Comparison of ENCODE assay signal across 11 cellular contexts in the genomic region with DNA sequence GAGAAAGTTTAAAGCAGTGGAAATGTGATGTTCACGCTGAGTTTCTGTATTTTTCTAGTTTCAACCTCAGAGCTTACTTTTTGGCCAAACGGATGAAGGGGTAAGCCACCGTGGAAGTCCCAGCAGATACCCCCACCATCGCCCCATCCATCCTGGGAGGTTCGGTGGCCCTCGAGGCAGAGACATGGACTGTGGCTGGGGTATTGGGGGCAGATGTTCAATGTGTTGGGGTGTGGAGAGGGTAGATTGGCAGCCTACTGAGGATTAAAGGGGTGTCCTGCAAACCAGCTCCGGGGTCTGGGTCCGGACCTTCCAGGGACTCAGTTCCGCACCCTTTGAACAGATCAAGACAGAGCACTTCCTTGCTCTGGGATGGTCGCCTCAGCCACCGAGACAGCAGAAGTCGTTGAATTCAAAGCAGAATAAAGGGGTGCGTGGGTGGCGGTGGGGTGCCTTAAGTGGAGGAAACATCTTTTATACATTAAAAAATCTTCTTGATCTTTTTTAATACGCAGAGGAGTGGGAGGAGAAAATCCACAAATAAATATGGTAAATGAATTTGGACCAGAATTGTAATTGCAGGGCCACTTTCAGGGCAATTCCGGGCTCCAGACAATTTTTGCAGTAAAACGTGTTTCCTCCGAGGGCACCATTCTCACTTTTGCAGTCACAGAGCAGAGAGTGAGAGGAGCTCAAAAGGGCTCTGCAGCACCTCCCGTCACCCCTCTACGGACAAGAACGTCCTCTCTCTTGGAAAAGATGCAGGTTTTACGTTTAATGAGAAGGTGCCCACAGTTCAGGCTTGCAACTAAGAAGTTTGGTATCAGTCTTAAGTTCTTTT. TPM values are rescaled to one million over a fixed set of nuclear protein-coding genes. Genes with fewer than 3 reads are reported as not detected.
A peak's percentile ranks its signal among the peaks of the same experiment; 100 is the strongest.
DNase-seq lines count a peak whose midpoint lies in the region; ATAC-seq and TF ChIP-seq lines count a peak whose summit lies in the region.
"Had no signal": no experiment of that assay in that cellular context is flagged by ENCODE, and none has a peak within 500 bp of the region (broad histone marks: within the 10 kb centered on the region; RNA-seq: fewer than 3 reads in every experiment).

No MANE protein-coding gene starts in this region.

- no peak for TF ChIP-seq POLR2A in stomach (IDR thresholded peaks at IDR 0.05)

- peaks cover 5% of the 10 kb centered on the region for H3K9me3 ChIP-seq in thymus (ENCODE audit: control insufficient read depth)
- no peaks in the 10 kb centered on the region for H3K9me3 ChIP-seq in stomach

- no peak for TF ChIP-seq EP300 in stomach (IDR thresholded peaks at IDR 0.05)

- no peak for TF ChIP-seq CTCF in stomach (IDR thresholded peaks at IDR 0.05)

- H3K4me1 ChIP-seq in thymus (ENCODE audit: control insufficient read depth, insufficient read depth, low read length) (peaks cover 35% of the 10 kb centered on the region), stomach (peaks cover 27 to 60% (median 53%) of the 10 kb centered on the region in 4 donors)
- H3K4me1 ChIP-seq: foreskin keratinocyte had no signal

- WGBS in thymus: 10% methylated on average over 22 of the region's 22 CpGs
- 23 to 28% (median 25%) methylated on average over 22 of the region's 22 CpGs for WGBS in stomach, 5 donors

- H3K4me3 ChIP-seq in thymus (ENCODE audit: low read length): peak overlapping the region; percentile 46
- no peak overlapping the region for H3K4me3 ChIP-seq in stomach

- H3K27me3 Mint-ChIP-seq in activated naive CD4-positive, alpha-beta T cell treated with anti-CD3 and anti-CD28 coated beads, Interleukin-2, amount 50 U/mL, for 24 hours: peaks cover 49% of the 10 kb centered on the region
- H3K27me3 Mint-ChIP-seq in activated naive CD8-positive, alpha-beta T cell: peaks cover 40% of the 10 kb centered on the region

- peaks cover 36% of the 10 kb centered on the region for H3K4me1 Mint-ChIP-seq in activated naive CD4-positive, alpha-beta T cell treated with anti-CD3 and anti-CD28 coated beads, Interleukin-2, amount 50 U/mL, for 24 hours
- H3K4me1 Mint-ChIP-seq in activated naive CD8-positive, alpha-beta T cell (ENCODE audit: low read depth): peaks cover 39% of the 10 kb centered on the region

- H3K27ac ChIP-seq in thymus (ENCODE audit: low read depth) (peak overlapping the region; percentile 64), stomach (no peak overlapping the region)
- H3K27ac ChIP-seq: foreskin keratinocyte had no signal

- peak overlapping the region; percentile 69 for H3K4me3 Mint-ChIP-seq in activated naive CD4-positive, alpha-beta T cell treated with anti-CD3 and anti-CD28 coated beads, Interleukin-2, amount 50 U/mL, for 24 hours
- peak overlapping the region; percentile 79 for H3K4me3 Mint-ChIP-seq in activated naive CD8-positive, alpha-beta T cell

- peak overlapping the region; percentile 85 for H3K27ac Mint-ChIP-seq in activated naive CD4-positive, alpha-beta T cell treated with anti-CD3 and anti-CD28 coated beads, Interleukin-2, amount 50 U/mL, for 24 hours
- H3K27ac Mint-ChIP-seq in activated naive CD8-positive, alpha-beta T cell: peak overlapping the region; percentile 64

- intact Hi-C loops in stomach (cut with DNase I; ENCODE audit: low total_unique reads): loop anchor here (10.0 kb wide), 2 partner anchors 110 to 190 kb away; no protein-coding TSS in a partner anchor

- H3K36me3 ChIP-seq in thymus (ENCODE audit: control insufficient read depth, insufficient read depth) (no peaks in the 10 kb centered on the region), stomach (no peaks in the 10 kb centered on the region)

- peaks cover 99% of the 10 kb centered on the region for H3K27me3 ChIP-seq in thymus (ENCODE audit: control insufficient read depth, insufficient read depth)
- peaks cover 86 to 100% (median 100%) of the 10 kb centered on the region in 3 donors for H3K27me3 ChIP-seq in stomach

- no peaks in the 10 kb centered on the region for H3K9me3 Mint-ChIP-seq in activated naive CD4-positive, alpha-beta T cell treated with anti-CD3 and anti-CD28 coated beads, Interleukin-2, amount 50 U/mL, for 24 hours
- no peaks in the 10 kb centered on the region for H3K9me3 Mint-ChIP-seq in activated naive CD8-positive, alpha-beta T cell (ENCODE audit: low read depth)

- peak; percentile 7 for ATAC-seq in HG03135 (IDR thresholded peaks at IDR 0.05; ENCODE audit: unreplicated experiment)
- ATAC-seq: foreskin keratinocyte had no signal

- no peak for DNase-seq in activated naive CD4-positive, alpha-beta T cell treated with Interleukin-2 at 50 U/mL for 16 hours
- DNase-seq in nucleus accumbens (lab: John Stamatoyannopoulos, UW): no peak
- DNase-seq in NCI-H2227 treated with DMSO at 0.1 percent for 48 hours (lab: John Stamatoyannopoulos, UW): no peak
- no peak for DNase-seq in stomach
- DNase-seq: dermis blood vessel endothelial cell, foreskin keratinocyte, NCI-H2029 treated with DMSO at 0.1 percent for 48 hours had no signal

- no peaks in the 10 kb centered on the region for H3K36me3 Mint-ChIP-seq in activated naive CD4-positive, alpha-beta T cell treated with anti-CD3 and anti-CD28 coated beads, Interleukin-2, amount 50 U/mL, for 24 hours
- H3K36me3 Mint-ChIP-seq in activated naive CD8-positive, alpha-beta T cell: no peaks in the 10 kb centered on the region

RNA-seq across cellular contexts. Expression of a gene that starts 8.2 kb away (rescaled TPM):
- 12.8 TPM for polyA plus RNA-seq in thymus
- 100 to 1,000 TPM in 1 of 5 donors, 10 to 100 TPM in 1, 1 to 10 TPM in 1, not detected in 2; 2.8 to 140 (median 12.0) TPM for total RNA-seq in stomach
- 1 to 10 TPM in 2 of 3 donors, under 1 TPM in 1; 0.76 to 3.4 (median 1.4) TPM for polyA plus RNA-seq in stomach

RNA-seq across cellular contexts. Expression of a gene that starts 27.1 kb away (rescaled TPM):
- polyA plus RNA-seq in thymus: 4.4 TPM
- 1 to 10 TPM in 2 of 5 donors, under 1 TPM in 1, not detected in 2; under 0.01 to 1.3 (median 1.0) TPM for total RNA-seq in stomach
- polyA plus RNA-seq in stomach: 1 to 10 TPM in 1 of 3 donors, under 1 TPM in 1, not detected in 1; 0.93 to 1.2 TPM

RNA-seq across cellular contexts. Expression of a gene that starts 34.2 kb away (rescaled TPM):
- polyA plus RNA-seq in thymus (32.1 TPM), stomach (10 to 100 TPM in 1 of 3 donors, 1 to 10 TPM in 2; 7.6 to 10.6 (median 9.3) TPM)
- total RNA-seq in stomach: 1 to 10 TPM; 1.8 to 9.8 (median 7.8) TPM
